ENCODE assay signal across 1 cellular context in genomic region chr11:120659076-120659475, GRCh38.
TF ChIP-seq lines count a peak whose summit lies in the region.

No MANE protein-coding gene starts in this region.

TF ChIP-seq in H1, 55 proteins besides CTCF, POLR2A, EP300 and RAD21 (continued from another document):
- TF ChIP-seq GABPA (IDR thresholded peaks at IDR 0.05; ENCODE audit: borderline replicate concordance, insufficient read depth, low read length) = no peak
- no peak for TF ChIP-seq SIRT6 (IDR thresholded peaks at IDR 0.05; ENCODE audit: low read length)
- TF ChIP-seq CBX8 (IDR thresholded peaks at IDR 0.05; ENCODE audit: borderline replicate concordance, low read depth, low read length) = no peak
- TF ChIP-seq JUND (IDR thresholded peaks at IDR 0.05; ENCODE audit: low read length) = no peak
- TF ChIP-seq EZH2 (IDR thresholded peaks at IDR 0.05; ENCODE audit: low read depth, low read length, severe bottlenecking) = no peak
- no peak for TF ChIP-seq USF2 (IDR thresholded peaks at IDR 0.05; ENCODE audit: low read length)
- no peak for TF ChIP-seq ZNF274 (IDR thresholded peaks at IDR 0.05; ENCODE audit: borderline replicate concordance, extremely low read depth, low read length)
- no peak for TF ChIP-seq BCL11A (IDR thresholded peaks at IDR 0.05; ENCODE audit: low read depth in 2 of 2, low read length in 2 of 2)
- TF ChIP-seq RXRA (IDR thresholded peaks at IDR 0.05; ENCODE audit: insufficient read depth, low read depth, low read length) = no peak
- no peak for TF ChIP-seq EGR1 (IDR thresholded peaks at IDR 0.05; ENCODE audit: borderline replicate concordance, low read depth, low read length)
- TF ChIP-seq SP4 (IDR thresholded peaks at IDR 0.05; ENCODE audit: low read length) = no peak
- no peak for TF ChIP-seq SUZ12 (IDR thresholded peaks at IDR 0.05; ENCODE audit: low read length)
- TF ChIP-seq GTF2F1 (IDR thresholded peaks at IDR 0.05; ENCODE audit: borderline replicate concordance, low read depth, low read length) = no peak
